ENCODE assay signal across 15 cellular contexts in the genomic region with DNA sequence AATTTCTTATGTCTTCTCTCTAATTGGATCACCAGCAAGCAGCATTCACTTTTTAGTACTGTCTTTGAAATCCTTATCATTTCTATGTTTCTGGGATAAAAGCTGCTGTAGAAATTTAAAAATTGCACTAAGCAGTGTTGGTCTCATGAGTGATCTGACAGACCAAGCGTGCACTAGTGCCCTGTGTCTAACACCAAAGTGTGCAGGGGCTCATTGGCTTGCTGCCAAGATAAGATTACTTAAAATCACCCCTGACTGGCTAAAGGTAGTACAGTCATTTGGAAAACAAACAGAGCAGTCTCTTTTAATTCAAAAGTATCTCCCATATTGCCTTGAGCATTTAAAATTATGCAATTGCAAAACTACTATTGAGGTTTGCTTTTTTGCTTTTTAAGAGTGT.
"Had no signal": no experiment of that assay in that cellular context is flagged by ENCODE, and none has a peak within 500 bp of the region (broad histone marks: within the 10 kb centered on the region; RNA-seq: fewer than 3 reads in every experiment).

No MANE protein-coding gene starts in this region.

- H3K27ac Mint-ChIP-seq: activated B cell treated with CpG ODN at 0.5 μM for 24 hours; activated CD4-positive, alpha-beta T cell treated with anti-CD3 and anti-CD28 coated beads, Interleukin-2, amount 10 ng/mL, durations not matched to agents 24 days and 14 days; activated naive CD8-positive, alpha-beta T cell treated with anti-CD3 and anti-CD28 coated beads, Interleukin-2, amount 50 U/mL, for 24 hours; activated T-helper 1 cell treated with anti-CD3 and anti-CD28 coated beads, Interleukin-12 subunit alpha, Interleukin-12 subunit beta, Interleukin-2, Interleukin-4 antibody, amounts not matched to agents 30 ng/mL and 10 ng/mL and 1 ng/mL, durations not matched to agents 14 hours and 24 hours and 36 hours had no signal

- DNase-seq: activated B cell treated with CpG ODN at 0.5 μM for 24 hours; activated CD4-positive, alpha-beta T cell treated with anti-CD3 and anti-CD28 coated beads, Interleukin-2, amount 10 ng/mL, durations not matched to agents 24 days and 14 days; activated naive CD4-positive, alpha-beta T cell; activated naive CD8-positive, alpha-beta T cell treated with anti-CD3 and anti-CD28 coated beads, Interleukin-2, amount 50 U/mL, for 24 hours; caudate nucleus; colonic mucosa; foreskin melanocyte; heart left ventricle; left ventricle myocardium superior; stimulated activated CD4-positive, alpha-beta T cell treated with anti-CD3 and anti-CD28 coated beads, Interleukin-2, amount 100 ng/mL, for 48 hours; stimulated activated CD8-positive, alpha-beta memory T cell treated with anti-CD3 and anti-CD28 coated beads, Interleukin-4, amount 100 ng/mL, for 48 hours; stimulated activated naive CD8-positive, alpha-beta T cell treated with anti-CD3 and anti-CD28 coated beads, Interleukin-15, Interleukin-2, amounts not matched to agents 100 U/mL and 50 U/mL, for 24 hours; testis had no signal

- H3K27me3 Mint-ChIP-seq: activated B cell treated with CpG ODN at 0.5 μM for 24 hours; activated naive CD8-positive, alpha-beta T cell treated with anti-CD3 and anti-CD28 coated beads, Interleukin-2, amount 50 U/mL, for 24 hours had no signal

- H3K9me3 Mint-ChIP-seq: activated B cell treated with CpG ODN at 0.5 μM for 24 hours; activated CD4-positive, alpha-beta T cell treated with anti-CD3 and anti-CD28 coated beads, Interleukin-2, amount 10 ng/mL, durations not matched to agents 24 days and 14 days; activated naive CD8-positive, alpha-beta T cell treated with anti-CD3 and anti-CD28 coated beads, Interleukin-2, amount 50 U/mL, for 24 hours; activated T-helper 1 cell treated with anti-CD3 and anti-CD28 coated beads, Interleukin-12 subunit alpha, Interleukin-12 subunit beta, Interleukin-2, Interleukin-4 antibody, amounts not matched to agents 30 ng/mL and 10 ng/mL and 1 ng/mL, durations not matched to agents 14 hours and 24 hours and 36 hours; neural crest cell had no signal

- H3K4me3 Mint-ChIP-seq: activated B cell treated with CpG ODN at 0.5 μM for 24 hours; activated CD4-positive, alpha-beta T cell treated with anti-CD3 and anti-CD28 coated beads, Interleukin-2, amount 10 ng/mL, durations not matched to agents 24 days and 14 days; activated naive CD8-positive, alpha-beta T cell treated with anti-CD3 and anti-CD28 coated beads, Interleukin-2, amount 50 U/mL, for 24 hours; activated T-helper 1 cell treated with anti-CD3 and anti-CD28 coated beads, Interleukin-12 subunit alpha, Interleukin-12 subunit beta, Interleukin-2, Interleukin-4 antibody, amounts not matched to agents 30 ng/mL and 10 ng/mL and 1 ng/mL, durations not matched to agents 14 hours and 24 hours and 36 hours; neural crest cell had no signal

- H3K4me1 Mint-ChIP-seq: activated B cell treated with CpG ODN at 0.5 μM for 24 hours; activated CD4-positive, alpha-beta T cell treated with anti-CD3 and anti-CD28 coated beads, Interleukin-2, amount 10 ng/mL, durations not matched to agents 24 days and 14 days; activated naive CD8-positive, alpha-beta T cell treated with anti-CD3 and anti-CD28 coated beads, Interleukin-2, amount 50 U/mL, for 24 hours; neural crest cell had no signal

- ATAC-seq: activated naive CD8-positive, alpha-beta T cell treated with anti-CD3 and anti-CD28 coated beads, Interleukin-2, amount 50 U/mL, for 24 hours; heart left ventricle; left ventricle myocardium superior; stimulated activated naive CD8-positive, alpha-beta T cell treated with anti-CD3 and anti-CD28 coated beads, Interleukin-15, Interleukin-2, amounts not matched to agents 100 U/mL and 50 U/mL, for 24 hours had no signal
